27 cellular contexts compared by ENCODE assay signal in genomic region chr20:6678101-6678500, GRCh38.
"Had no signal": no experiment of that assay in that cellular context is flagged by ENCODE, and none has a peak within 500 bp of the region (broad histone marks: within the 10 kb centered on the region; RNA-seq: fewer than 3 reads in every experiment).

No MANE protein-coding gene starts in this region.

- H3K4me3 ChIP-seq: stomach, suprapubic skin, testis, thoracic aorta, thyroid gland, tibial artery, tibial nerve, transverse colon, upper lobe of left lung, upper lobe of right lung, uterus, vagina had no signal

- FAIRE-seq: urothelium cell line had no signal

- H3K27ac ChIP-seq: suprapubic skin, testis, thoracic aorta, thyroid gland, tibial artery, tibial nerve, transverse colon, upper lobe of left lung, upper lobe of right lung, uterus, vagina had no signal

- H3K27me3 ChIP-seq: stomach, suprapubic skin, testis, thyroid gland, tibial artery, tibial nerve, transverse colon, upper lobe of left lung, upper lobe of right lung, uterus, vagina had no signal

- ATAC-seq: stimulated activated effector memory CD8-positive, alpha-beta T cell treated with anti-CD3 and anti-CD28 coated beads, Interleukin-12 subunit alpha, Interleukin-12 subunit beta, amount 100 ng/mL, for 72 hours; stimulated activated memory B cell treated with anti-CD40 and anti-IgM and Interleukin-4, amounts not matched to agents 10 μg/mL and 1 μg/mL and 100 μg/mL, for 72 hours; stimulated activated naive B cell treated with anti-CD40 and anti-IgM and Interleukin-4, amounts not matched to agents 10 μg/mL and 1 μg/mL and 100 μg/mL, for 72 hours; stimulated activated naive CD8-positive, alpha-beta T cell treated with anti-CD3 and anti-CD28 coated beads, Interleukin-15, amount 100 ng/mL, for 72 hours; stimulated activated naive CD8-positive, alpha-beta T cell treated with anti-CD3 and anti-CD28 coated beads, Interleukin-15, Interleukin-2, amounts not matched to agents 100 U/mL and 50 U/mL, for 24 hours; upper lobe of right lung had no signal

- H3K9me3 ChIP-seq: stomach, suprapubic skin, testis, thoracic aorta, thyroid gland, tibial artery, tibial nerve, transverse colon, upper lobe of left lung, upper lobe of right lung, uterus, vagina had no signal

- H3K4me1 ChIP-seq: suprapubic skin, testis, tibial artery, tibial nerve, upper lobe of left lung, upper lobe of right lung, uterus, vagina had no signal

- DNase-seq: stimulated activated CD4-positive, alpha-beta T cell treated with anti-CD3 and anti-CD28 coated beads, Interleukin-2, amount 100 ng/mL, for 48 hours; stimulated activated CD4-positive, alpha-beta T cell treated with anti-CD3 and anti-CD28 coated beads, Interleukin-4, amount 100 ng/mL, for 1 hour; stimulated activated CD4-positive, alpha-beta T cell treated with anti-CD3 and anti-CD28 coated beads, Interleukin-4, amount 100 ng/mL, for 24 hours; stimulated activated CD4-positive, alpha-beta T cell treated with anti-CD3 and anti-CD28 coated beads, Interleukin-4, amount 100 ng/mL, for 4 hours; stimulated activated CD8-positive, alpha-beta memory T cell treated with anti-CD3 and anti-CD28 coated beads, Interleukin-4, amount 100 ng/mL, for 48 hours; stimulated activated naive B cell treated with anti-CD40 and anti-IgM and Interleukin-4, amounts not matched to agents 10 μg/mL and 1 μg/mL and 100 μg/mL, for 72 hours; stimulated activated naive CD4-positive, alpha-beta T cell; stimulated activated naive CD4-positive, alpha-beta T cell treated with Interleukin-2 at 50 U/mL for 16 hours; stimulated activated naive CD8-positive, alpha-beta T cell treated with anti-CD3 and anti-CD28 coated beads, Interleukin-15, amount 100 ng/mL, for 72 hours; stimulated activated naive CD8-positive, alpha-beta T cell treated with anti-CD3 and anti-CD28 coated beads, Interleukin-15, Interleukin-2, amounts not matched to agents 100 U/mL and 50 U/mL, for 24 hours; stomach; substantia nigra; testis; thyroid gland; tibial artery; transverse colon; trophoblast cell; upper lobe of left lung; upper lobe of right lung; uterus had no signal

- H3K36me3 ChIP-seq: stomach, suprapubic skin, thoracic aorta, thyroid gland, tibial artery, tibial nerve, transverse colon, upper lobe of left lung, upper lobe of right lung, uterus, vagina had no signal
